ENCODE assay signal across 11 cellular contexts in genomic region chr16:11253009-11253994, GRCh38. TPM values are rescaled to one million over a fixed set of nuclear protein-coding genes. Genes with fewer than 3 reads are reported as not detected.
DNase-seq lines count a peak whose midpoint lies in the region; FAIRE-seq and TF ChIP-seq lines count a peak whose summit lies in the region.
"Had no signal": no experiment of that assay in that cellular context is flagged by ENCODE, and none has a peak within 500 bp of the region (broad histone marks: within the 10 kb centered on the region; RNA-seq: fewer than 3 reads in every experiment).

No MANE protein-coding gene starts in this region.

- H3K4me1 ChIP-seq in astrocyte (ENCODE audit: insufficient read depth, low read length) = peaks cover 40% of the 10 kb centered on the region

- no peaks in the 10 kb centered on the region for H3K9me3 ChIP-seq in astrocyte (ENCODE audit: insufficient read depth, low read depth, low read length)
- H3K9me3 ChIP-seq: ovary had no signal

- H3K4me1 Mint-ChIP-seq in astrocyte (ENCODE audit: low read depth, unreplicated experiment) = peaks cover 25% of the 10 kb centered on the region

- no peak overlapping the region for H3K27ac Mint-ChIP-seq in astrocyte (ENCODE audit: unreplicated experiment)

- FAIRE-seq in astrocyte (lab: Jason Lieb, UNC) (no peak), H54 (lab: Jason Lieb, UNC) (no peak)
- FAIRE-seq: G401.6 had no signal

- H3K36me3 ChIP-seq in BJ (ENCODE audit: control insufficient read depth, insufficient read depth, low read length) (peaks cover 3% of the 10 kb centered on the region), astrocyte (ENCODE audit: insufficient read depth, low read length) (no peaks in the 10 kb centered on the region)
- H3K36me3 ChIP-seq: ovary had no signal

- peak overlapping the region; percentile 43 for H3K9ac ChIP-seq in astrocyte (ENCODE audit: low read length)

- H3K4me3 ChIP-seq in BJ (ENCODE audit: low read depth, low read length) (peak overlapping the region; percentile 57), astrocyte (ENCODE audit: insufficient read depth, low read depth, low read length) (peak overlapping the region; percentile 62)
- H3K4me3 ChIP-seq: ovary had no signal

- H3K27me3 ChIP-seq in BJ (ENCODE audit: control insufficient read depth, insufficient read depth, low read length) (no peaks in the 10 kb centered on the region), astrocyte (ENCODE audit: insufficient read depth, low read length) (no peaks in the 10 kb centered on the region)
- H3K27me3 ChIP-seq: ovary had no signal

- CTCF ChIA-PET in BJ (lab: Yijun Ruan, JAX) = interaction anchor here (0.6 to 13.2 kb wide), 5 partner anchors 14 to 286 kb away, joined by 3 to 209 read pairs (median 3); no protein-coding TSS in a partner anchor

- peaks cover 29% of the 10 kb centered on the region for H3K79me2 ChIP-seq in astrocyte (ENCODE audit: insufficient read depth, low read length)

- no peak overlapping the region for H2AFZ ChIP-seq in astrocyte (ENCODE audit: low read depth, low read length)

- POLR2A ChIA-PET in BJ (lab: Charles Lee) = no interaction called here

- no peaks in the 10 kb centered on the region for H3K9me3 Mint-ChIP-seq in astrocyte (ENCODE audit: unreplicated experiment)

- H3K27ac ChIP-seq in astrocyte (ENCODE audit: low read depth, low read length) = peak overlapping the region; percentile 25

- TF ChIP-seq CTCF in BJ (IDR thresholded peaks at IDR 0.05; ENCODE audit: insufficient read depth, low read depth, low read length) = no peak
- no peak for TF ChIP-seq CTCF in astrocyte (IDR thresholded peaks at IDR 0.05; ENCODE audit: insufficient read depth, low read depth, low read length)

- peak overlapping the region; percentile 86 for H3K4me3 Mint-ChIP-seq in astrocyte (ENCODE audit: unreplicated experiment)

- DNase-seq in BJ (ENCODE audit: low read depth) (no peak), OCI-M1 (lab: John Stamatoyannopoulos, UW) (peak; percentile 69), astrocyte (ENCODE audit: low read depth) (peak; percentile 56), myocyte (ENCODE audit: low read depth) (peak; percentile 43), LoVo (ENCODE audit: low spot score) (no peak), HuH-7.5 (ENCODE audit: low spot score) (no peak), DMS153 treated with DMSO at 0.1 percent for 48 hours (lab: John Stamatoyannopoulos, UW; ENCODE audit: unreplicated experiment) (no peak), H54 (ENCODE audit: insufficient read length, low spot score) (no peak)
- DNase-seq: ovary had no signal

- no peak for TF ChIP-seq POLR2A in H54 (IDR thresholded peaks at IDR 0.05; ENCODE audit: low read depth, low read length)

- H3K4me2 ChIP-seq in astrocyte (ENCODE audit: low read length) = peak overlapping the region; percentile 89

- H3K36me3 Mint-ChIP-seq in astrocyte (ENCODE audit: low read depth, unreplicated experiment) = peaks cover 2% of the 10 kb centered on the region

- H4K20me1 ChIP-seq in astrocyte (ENCODE audit: insufficient read depth, low read length) = peaks cover 47% of the 10 kb centered on the region

- H3K27me3 Mint-ChIP-seq in astrocyte (ENCODE audit: low read depth, unreplicated experiment) = peaks cover 2% of the 10 kb centered on the region

RNA-seq across cellular contexts. Expression of gene SOCS1, which starts 2.7 kb away (rescaled TPM):
- polyA plus RNA-seq in BJ (2011; rRNA removed) = 1.9 and 2.6 TPM in 2 replicates
- polyA minus RNA-seq in BJ (2011; rRNA and poly(A)+ RNA removed) = 3.1 and 3.2 TPM in 2 replicates
- 16.0 and 20.2 TPM in 2 replicates for total RNA-seq in astrocyte
- total RNA-seq in myocyte = 1.2 and 1.5 TPM in 2 replicates
- polyA plus RNA-seq in myocyte (2012) = 1.0 TPM

RNA-seq across cellular contexts. Expression of gene TNP2, which starts 15.8 kb away (rescaled TPM):
- not detected in 2 replicates for polyA plus RNA-seq in BJ (2011; rRNA removed)
- not detected in 2 replicates for polyA minus RNA-seq in BJ (2011; rRNA and poly(A)+ RNA removed)
- total RNA-seq in astrocyte = not detected in 2 replicates
- not detected in 2 replicates for total RNA-seq in myocyte
- not detected for polyA plus RNA-seq in myocyte (2012)
- total RNA-seq: ovary; T-helper 1 cell treated with Interleukin-12 subunit alpha and Interleukin-12 subunit beta and Interleukin-4 antibody, amounts not matched to agents 30 ng/mL and 1 ng/mL, for 36 hours had no signal
- polyA plus RNA-seq: ovary had no signal

RNA-seq across cellular contexts. Expression of gene PRM3, which starts 20.1 kb away (rescaled TPM):
- not detected in 2 replicates for polyA plus RNA-seq in BJ (2011; rRNA removed)
- not detected in 2 replicates for polyA minus RNA-seq in BJ (2011; rRNA and poly(A)+ RNA removed)
- not detected in 2 replicates for total RNA-seq in astrocyte
- not detected in 2 replicates for total RNA-seq in myocyte
- not detected for polyA plus RNA-seq in myocyte (2012)
- total RNA-seq: ovary; T-helper 1 cell treated with Interleukin-12 subunit alpha and Interleukin-12 subunit beta and Interleukin-4 antibody, amounts not matched to agents 30 ng/mL and 1 ng/mL, for 36 hours had no signal
- polyA plus RNA-seq: ovary had no signal

RNA-seq across cellular contexts. Expression of gene PRM2, which starts 23.0 kb away (rescaled TPM):
- polyA plus RNA-seq in BJ (2011; rRNA removed) = not detected in 2 replicates
- polyA minus RNA-seq in BJ (2011; rRNA and poly(A)+ RNA removed) = not detected in 2 replicates
- total RNA-seq in astrocyte = not detected in 2 replicates
- not detected in 2 replicates for total RNA-seq in myocyte
- not detected for polyA plus RNA-seq in myocyte (2012)
- total RNA-seq: ovary; T-helper 1 cell treated with Interleukin-12 subunit alpha and Interleukin-12 subunit beta and Interleukin-4 antibody, amounts not matched to agents 30 ng/mL and 1 ng/mL, for 36 hours had no signal
- polyA plus RNA-seq: ovary had no signal

RNA-seq across cellular contexts. Expression of gene PRM1, which starts 27.8 kb away (rescaled TPM):
- not detected in 2 replicates for polyA plus RNA-seq in BJ (2011; rRNA removed)
- not detected in 2 replicates for polyA minus RNA-seq in BJ (2011; rRNA and poly(A)+ RNA removed)
- total RNA-seq in astrocyte (not detected in 2 replicates), myocyte (not detected in 2 replicates)
- not detected for polyA plus RNA-seq in myocyte (2012)
- total RNA-seq: ovary; T-helper 1 cell treated with Interleukin-12 subunit alpha and Interleukin-12 subunit beta and Interleukin-4 antibody, amounts not matched to agents 30 ng/mL and 1 ng/mL, for 36 hours had no signal
- polyA plus RNA-seq: ovary had no signal

Comparison
In these comparisons a context has a peak if more than half of its experiments do, and no peak if none do; other contexts are left out.
1. DNase-seq: peak in OCI-M1 (single experiment), astrocyte (single experiment) and myocyte (single experiment); none in BJ (single experiment), LoVo (single experiment), HuH-7.5 (single experiment), DMS153 treated with DMSO at 0.1 percent for 48 hours (single experiment) and H54 (single experiment).